Comparison of ENCODE assay signal across 8 cellular contexts in the genomic region with DNA sequence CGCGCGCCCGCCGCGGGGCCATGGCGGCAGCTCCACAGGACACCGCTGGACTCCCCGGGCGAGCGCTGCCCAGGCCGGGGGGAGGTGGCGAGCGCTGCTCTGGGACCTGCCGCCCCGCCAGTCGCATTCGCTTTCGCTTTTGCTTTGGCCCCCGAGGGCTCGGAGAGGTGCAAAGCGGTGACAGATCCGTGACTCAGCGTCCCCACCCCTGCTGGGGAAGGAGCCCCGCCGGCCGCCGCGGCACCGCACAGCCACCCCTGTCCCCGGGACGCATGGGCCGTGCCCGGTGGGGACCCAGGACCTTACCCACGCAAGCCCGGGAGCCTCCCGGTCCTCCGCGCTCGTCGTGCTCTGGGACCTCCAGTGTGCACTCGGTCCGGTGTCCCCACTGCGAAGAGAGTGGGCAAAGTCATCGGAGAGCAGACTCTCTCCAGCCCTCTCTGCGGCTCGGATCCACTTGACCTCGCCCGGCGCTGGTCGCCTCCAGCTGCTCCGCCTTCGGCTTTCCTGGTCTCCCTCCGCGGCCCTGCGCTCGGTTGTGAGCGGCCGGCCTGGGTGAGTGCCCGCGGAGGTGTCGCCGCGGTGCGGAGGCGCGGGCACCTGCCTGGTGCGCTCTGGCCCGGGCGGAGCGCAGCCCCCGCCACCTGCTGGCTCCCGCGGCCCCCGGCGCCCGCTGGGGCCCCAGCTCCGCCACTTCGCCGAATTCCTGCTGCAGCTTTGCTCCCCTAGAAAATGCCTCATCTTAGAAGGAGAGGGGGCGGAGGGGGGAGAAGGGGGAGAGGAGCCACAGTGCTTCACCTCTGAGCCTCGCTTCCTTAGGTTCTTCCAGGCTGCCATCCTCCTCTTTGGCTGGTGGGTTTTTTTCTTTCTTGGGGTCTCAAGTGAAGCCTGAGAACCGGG. TPM values are rescaled to one million over a fixed set of nuclear protein-coding genes. Genes with fewer than 3 reads are reported as not detected.
DNase-seq lines count a peak whose midpoint lies in the region; ATAC-seq and TF ChIP-seq lines count a peak whose summit lies in the region.

A gene with protein sequence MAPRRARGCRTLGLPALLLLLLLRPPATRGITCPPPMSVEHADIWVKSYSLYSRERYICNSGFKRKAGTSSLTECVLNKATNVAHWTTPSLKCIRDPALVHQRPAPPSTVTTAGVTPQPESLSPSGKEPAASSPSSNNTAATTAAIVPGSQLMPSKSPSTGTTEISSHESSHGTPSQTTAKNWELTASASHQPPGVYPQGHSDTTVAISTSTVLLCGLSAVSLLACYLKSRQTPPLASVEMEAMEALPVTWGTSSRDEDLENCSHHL (minus strand): TSS at position 73 of the 900 bp plus-strand sequence. CDS start 51 bp downstream, at position 22.

- no peaks in the 10 kb centered on the region for H3K27me3 ChIP-seq in lower lobe of right lung (ENCODE audit: low read depth)

- peaks cover 9% of the 10 kb centered on the region for H3K4me1 Mint-ChIP-seq in HFFc6 (ENCODE audit: low read depth)
- peaks cover 24% of the 10 kb centered on the region for H3K4me1 Mint-ChIP-seq in activated CD4-positive, alpha-beta T cell treated with anti-CD3 and anti-CD28 coated beads, Interleukin-2, amount 10 ng/mL, durations not matched to agents 7 days and 5 days

- CTCF ChIA-PET in activated CD4-positive, alpha-beta T cell treated with anti-CD3 and anti-CD28 coated beads, Interleukin-2, amount 10 ng/mL, durations not matched to agents 7 days and 5 days (lab: Charles Lee): interaction anchor here (0.7 to 1.9 kb wide), 6 partner anchors 16 to 355 kb away, joined by 3 to 6 read pairs (median 4); no protein-coding TSS in a partner anchor

- H3K36me3 ChIP-seq in lower lobe of right lung: no peaks in the 10 kb centered on the region

- H3K27ac ChIP-seq in lower lobe of right lung: peak within 1 kb of the TSS; percentile 98

- peak within 1 kb of the TSS; percentile 43 for H3K27ac Mint-ChIP-seq in HFFc6
- peak within 1 kb of the TSS; percentile 96 for H3K27ac Mint-ChIP-seq in activated CD4-positive, alpha-beta T cell treated with anti-CD3 and anti-CD28 coated beads, Interleukin-2, amount 10 ng/mL, durations not matched to agents 7 days and 5 days

- intact Hi-C loops in lower lobe of right lung (cut with DNase I): no loop called here

- POLR2A ChIA-PET in activated CD4-positive, alpha-beta T cell treated with anti-CD3 and anti-CD28 coated beads, Interleukin-2, amount 10 ng/mL, durations not matched to agents 7 days and 5 days (lab: Charles Lee): no interaction called here

- ATAC-seq in GM18498 (IDR thresholded peaks at IDR 0.05; ENCODE audit: unreplicated experiment) (peak; percentile 71), lower lobe of right lung (peak; percentile 93 to 95)

- H3K9me3 ChIP-seq in lower lobe of right lung: no peaks in the 10 kb centered on the region

- peak within 1 kb of the TSS; percentile 88 for H3K4me3 Mint-ChIP-seq in HFFc6
- H3K4me3 Mint-ChIP-seq in activated CD4-positive, alpha-beta T cell treated with anti-CD3 and anti-CD28 coated beads, Interleukin-2, amount 10 ng/mL, durations not matched to agents 7 days and 5 days: peak within 1 kb of the TSS; percentile 91

- H3K4me3 ChIP-seq in NB4 (ENCODE audit: low read depth, low read length) (peak within 1 kb of the TSS; percentile 60), lower lobe of right lung (peak within 1 kb of the TSS; percentile 98)

- H3K4me1 ChIP-seq in lower lobe of right lung: peaks cover 25% of the 10 kb centered on the region

- TF ChIP-seq CTCF in HFFc6 (IDR thresholded peaks at IDR 0.05) (no peak), NB4 (IDR thresholded peaks at IDR 0.05; ENCODE audit: low read depth, low read length) (no peak), lower lobe of right lung (IDR thresholded peaks at IDR 0.05) (peak; percentile 36)

- peaks cover 9% of the 10 kb centered on the region for H3K27me3 Mint-ChIP-seq in HFFc6 (ENCODE audit: insufficient read depth)
- H3K27me3 Mint-ChIP-seq in activated CD4-positive, alpha-beta T cell treated with anti-CD3 and anti-CD28 coated beads, Interleukin-2, amount 10 ng/mL, durations not matched to agents 7 days and 5 days: peaks cover 3% of the 10 kb centered on the region

- no peaks in the 10 kb centered on the region for H3K36me3 Mint-ChIP-seq in HFFc6 (ENCODE audit: low read depth)
- peaks cover 5% of the 10 kb centered on the region for H3K36me3 Mint-ChIP-seq in activated CD4-positive, alpha-beta T cell treated with anti-CD3 and anti-CD28 coated beads, Interleukin-2, amount 10 ng/mL, durations not matched to agents 7 days and 5 days (ENCODE audit: low read depth)

- H3K9me3 Mint-ChIP-seq in HFFc6: no peaks in the 10 kb centered on the region
- H3K9me3 Mint-ChIP-seq in activated CD4-positive, alpha-beta T cell treated with anti-CD3 and anti-CD28 coated beads, Interleukin-2, amount 10 ng/mL, durations not matched to agents 7 days and 5 days: no peaks in the 10 kb centered on the region

- TF ChIP-seq POLR2A in NB4 (IDR thresholded peaks at IDR 0.05; ENCODE audit: extremely low read depth, insufficient read length): no peak

- DNase-seq in HFFc6: peak; percentile 51
- DNase-seq in NB4 (ENCODE audit: low read depth): peak; percentile 86
- peak; percentile 91 for DNase-seq in activated CD4-positive, alpha-beta T cell treated with anti-CD3 and anti-CD28 coated beads, Interleukin-2, amount 10 ng/mL, durations not matched to agents 7 days and 5 days
- DNase-seq in dermis blood vessel endothelial cell: peak; percentile 83
- peak; percentile 88 for DNase-seq in lower lobe of right lung
- DNase-seq in stimulated activated CD4-positive, alpha-beta T cell treated with anti-CD3 and anti-CD28 coated beads, TNF-alpha, amount 100 ng/mL, for 48 hours (ENCODE audit: low read depth in 3 of 3): peak; percentile 78 to 88 (median 81)
- no peak for DNase-seq in NCI-H1694 treated with DMSO at 0.1 percent for 48 hours (lab: John Stamatoyannopoulos, UW)

RNA-seq across cellular contexts. Expression of the gene that starts here (rescaled TPM):
- total RNA-seq in HFFc6 (2021; fragmentation: NEBNext Ultra II Directional; extraction: Animal tissue kit (Norgen Biotek cat#: 25700)): 1 to 10 TPM; 1.5 to 3.2 (median 1.9) TPM
- 10 to 100 TPM; 16.1 to 16.5 TPM for total RNA-seq in activated CD4-positive, alpha-beta T cell treated with anti-CD3 and anti-CD28 coated beads, Interleukin-2, amount 10 ng/mL, durations not matched to agents 7 days and 5 days
- total RNA-seq in dermis blood vessel endothelial cell (13.9 and 15.7 TPM in 2 replicates), lower lobe of right lung (28.5 TPM)
